Comparison of ENCODE assay signal across 27 cellular contexts in the genomic region with DNA sequence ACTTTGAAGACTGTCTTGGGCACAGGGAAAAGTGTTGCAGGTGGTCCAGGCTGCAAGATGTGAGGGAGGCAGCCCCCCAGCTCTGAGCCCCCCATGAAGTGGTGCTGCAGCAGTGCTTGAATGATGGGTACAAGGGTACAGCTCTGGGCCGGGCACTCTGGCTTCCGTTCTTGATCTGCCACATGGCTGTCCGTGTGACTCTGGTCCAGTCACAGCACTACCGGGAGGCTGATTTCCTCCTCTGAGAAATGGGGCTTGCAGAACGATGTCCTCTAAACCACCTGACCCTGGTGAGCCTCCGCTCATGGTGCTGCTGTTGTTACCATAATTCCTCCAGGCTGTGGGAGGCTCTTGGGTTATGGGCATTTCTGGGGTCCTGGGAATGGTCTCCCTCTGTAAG.
"Had no signal": no experiment of that assay in that cellular context is flagged by ENCODE, and none has a peak within 500 bp of the region (broad histone marks: within the 10 kb centered on the region; RNA-seq: fewer than 3 reads in every experiment).

No MANE protein-coding gene starts in this region.

- H3K4me1 ChIP-seq: adrenal gland, Peyer's patch, SJCRH30 had no signal

- H3K9me3 Mint-ChIP-seq: activated CD4-positive, alpha-beta T cell treated with anti-CD3 and anti-CD28 coated beads, Interleukin-2, amount 10 ng/mL, durations not matched to agents 24 days and 14 days; activated CD8-positive, alpha-beta T cell treated with anti-CD3 and anti-CD28 coated beads for 36 hours; activated naive CD8-positive, alpha-beta T cell treated with anti-CD3 and anti-CD28 coated beads for 36 hours; activated T-cell treated with anti-CD3 and anti-CD28 coated beads, Interleukin-2, amount 50 U/mL, for 72 hours; activated T-helper 17 cell treated with anti-CD3 and anti-CD28 coated beads, Interleukin-2, amount 50 U/mL, for 72 hours; brain had no signal

- ATAC-seq: activated CD8-positive, alpha-beta T cell treated with anti-CD3 and anti-CD28 coated beads for 36 hours; activated T-cell treated with anti-CD3 and anti-CD28 coated beads, Interleukin-2, amount 50 U/mL, for 72 hours; activated T-helper 17 cell treated with anti-CD3 and anti-CD28 coated beads, Interleukin-2, amount 50 U/mL, for 72 hours; PC-3 had no signal

- H3K27me3 Mint-ChIP-seq: activated CD4-positive, alpha-beta T cell treated with anti-CD3 and anti-CD28 coated beads, Interleukin-2, amount 10 ng/mL, durations not matched to agents 24 days and 14 days; activated CD8-positive, alpha-beta T cell treated with anti-CD3 and anti-CD28 coated beads for 36 hours; activated naive CD8-positive, alpha-beta T cell treated with anti-CD3 and anti-CD28 coated beads for 36 hours had no signal

- H3K4me3 Mint-ChIP-seq: activated CD4-positive, alpha-beta T cell treated with anti-CD3 and anti-CD28 coated beads, Interleukin-2, amount 10 ng/mL, durations not matched to agents 24 days and 14 days; activated CD8-positive, alpha-beta T cell treated with anti-CD3 and anti-CD28 coated beads for 36 hours; activated naive CD8-positive, alpha-beta T cell treated with anti-CD3 and anti-CD28 coated beads for 36 hours; activated T-cell treated with anti-CD3 and anti-CD28 coated beads, Interleukin-2, amount 50 U/mL, for 72 hours; activated T-helper 17 cell treated with anti-CD3 and anti-CD28 coated beads, Interleukin-2, amount 50 U/mL, for 72 hours; brain had no signal

- H3K36me3 Mint-ChIP-seq: activated naive CD8-positive, alpha-beta T cell treated with anti-CD3 and anti-CD28 coated beads for 36 hours; brain had no signal

- H3K9me3 ChIP-seq: adrenal gland, Peyer's patch, SJCRH30 had no signal

- H3K4me3 ChIP-seq: adrenal gland, Peyer's patch, SJCRH30, SK-N-MC had no signal

- H3K4me1 Mint-ChIP-seq: activated T-helper 17 cell treated with anti-CD3 and anti-CD28 coated beads, Interleukin-2, amount 50 U/mL, for 72 hours had no signal

- H3K9ac ChIP-seq: KMS-11 had no signal

- H3K36me3 ChIP-seq: adrenal gland, Peyer's patch, SJCRH30 had no signal

- H3K4me2 ChIP-seq: KMS-11 had no signal

- H3K27ac ChIP-seq: adrenal gland, KMS-11, Peyer's patch, SJCRH30, SK-N-MC had no signal

- H3K27me3 ChIP-seq: adrenal gland, Peyer's patch had no signal

- DNase-seq: activated CD4-positive, alpha-beta T cell treated with anti-CD3 and anti-CD28 coated beads, Interleukin-2, amount 10 ng/mL, durations not matched to agents 24 days and 14 days; activated CD4-positive, alpha-beta T cell treated with anti-CD3 and anti-CD28 coated beads, Interleukin-2, amount 50 U/mL, for 4 hours; activated CD8-positive, alpha-beta T cell treated with anti-CD3 and anti-CD28 coated beads for 36 hours; activated effector memory CD4-positive, alpha-beta T cell treated with anti-CD3 and anti-CD28 coated beads, Interleukin-2, amount 50 U/mL, for 16 hours; activated naive CD4-positive, alpha-beta T cell; activated naive CD4-positive, alpha-beta T cell treated with anti-CD3 and anti-CD28 coated beads, Interleukin-2, amount 50 U/mL, for 16 hours; activated naive CD8-positive, alpha-beta T cell treated with anti-CD3 and anti-CD28 coated beads for 36 hours; activated T-cell treated with anti-CD3 and anti-CD28 coated beads, Interleukin-2, amount 50 U/mL, for 1 hour; activated T-cell treated with anti-CD3 and anti-CD28 coated beads, Interleukin-2, amount 50 U/mL, for 72 hours; adrenal gland; caudate nucleus; NCI-H1105; NCI-H187 treated with DMSO at 0.1 percent for 48 hours; NCI-H2081 treated with DMSO at 0.1 percent for 48 hours; NCI-H526; NCI-H748 treated with DMSO at 0.1 percent for 48 hours; NK-92 treated with Interleukin-12 subunit alpha and Interleukin-12 subunit beta, amount 100 ng/mL, for 24 hours; PC-3; Peyer's patch; RPMI8226; SHP77; SJCRH30; T1000 had no signal

- H3K27ac Mint-ChIP-seq: activated CD4-positive, alpha-beta T cell treated with anti-CD3 and anti-CD28 coated beads, Interleukin-2, amount 10 ng/mL, durations not matched to agents 24 days and 14 days; activated CD8-positive, alpha-beta T cell treated with anti-CD3 and anti-CD28 coated beads for 36 hours; activated naive CD8-positive, alpha-beta T cell treated with anti-CD3 and anti-CD28 coated beads for 36 hours; activated T-cell treated with anti-CD3 and anti-CD28 coated beads, Interleukin-2, amount 50 U/mL, for 72 hours; activated T-helper 17 cell treated with anti-CD3 and anti-CD28 coated beads, Interleukin-2, amount 50 U/mL, for 72 hours had no signal
